In genomic region chr21:41365377-41366107, GRCh38 we compare ENCODE assay signal across 25 cellular contexts. TPM values are rescaled to one million over a fixed set of nuclear protein-coding genes. Genes with fewer than 3 reads are reported as not detected.
DNase-seq lines count a peak whose midpoint lies in the region; ATAC-seq and TF ChIP-seq lines count a peak whose summit lies in the region.
"Had no signal": no experiment of that assay in that cellular context is flagged by ENCODE, and none has a peak within 500 bp of the region (broad histone marks: within the 10 kb centered on the region; RNA-seq: fewer than 3 reads in every experiment).

No MANE protein-coding gene starts in this region.

- no peaks in the 10 kb centered on the region for H3K27me3 ChIP-seq in BLaER1 treated with 17β-estradiol and CSF1 and Interleukin-3, amounts not matched to agents 10 nM and 100 nM
- no peaks in the 10 kb centered on the region for H3K27me3 ChIP-seq in CD4-positive, alpha-beta T cell (ENCODE audit: control insufficient read depth, insufficient read depth, low read length)

- no peak overlapping the region for H3K4me3 ChIP-seq in BLaER1 treated with 17β-estradiol and CSF1 and Interleukin-3, amounts not matched to agents 10 nM and 100 nM
- H3K4me3 ChIP-seq in OCI-LY7 (ENCODE audit: low read depth, low read length, poor library complexity, severe bottlenecking), result no peak overlapping the region
- H3K4me3 ChIP-seq: esophagus muscularis mucosa, gastroesophageal sphincter, lung had no signal

- no peaks in the 10 kb centered on the region for H3K9me2 ChIP-seq in OCI-LY7 (ENCODE audit: insufficient read depth, low read length)

- H3K4me1 Mint-ChIP-seq in CD4-positive, alpha-beta T cell (ENCODE audit: low read depth), result peaks cover 95% of the 10 kb centered on the region
- peaks cover 63% of the 10 kb centered on the region for H3K4me1 Mint-ChIP-seq in memory B cell

- DNase-seq in CD4-positive, alpha-beta T cell, result no peak
- no peak for DNase-seq in OCI-LY7 (ENCODE audit: low spot score)
- DNase-seq in memory B cell (ENCODE audit: low spot score in 2 of 2), result no peak
- no peak for DNase-seq in NCI-H2081 treated with DMSO at 0.1 percent for 48 hours (lab: John Stamatoyannopoulos, UW)
- DNase-seq in activated effector memory CD4-positive, alpha-beta T cell treated with anti-CD3 and anti-CD28 coated beads, Interleukin-2, amount 50 U/mL, for 16 hours, result no peak
- DNase-seq: activated CD4-positive, alpha-beta T cell treated with anti-CD3 and anti-CD28 coated beads, Interleukin-2, amount 50 U/mL, for 1 hour; activated T-cell treated with anti-CD3 and anti-CD28 coated beads for 4 hours; effector CD8-positive, alpha-beta T cell; H7; hypothalamus; NCI-H1417 treated with DMSO at 0.1 percent for 48 hours; NCI-H524; stimulated activated CD4-positive, alpha-beta T cell treated with anti-CD3 and anti-CD28 coated beads, Interleukin-4, amount 100 ng/mL, for 1 hour; stimulated activated naive CD8-positive, alpha-beta T cell treated with anti-CD3 and anti-CD28 coated beads, Interleukin-15, Interleukin-2, amounts not matched to agents 100 U/mL and 50 U/mL, for 24 hours had no signal

- no peaks in the 10 kb centered on the region for H3K27me3 Mint-ChIP-seq in CD4-positive, alpha-beta T cell
- no peaks in the 10 kb centered on the region for H3K27me3 Mint-ChIP-seq in memory B cell

- no TSS peak for BruUV-seq in OCI-LY7 (replicated peaks; lab: Mats Ljungman, UMichigan)

- H4K20me1 ChIP-seq in BLaER1 treated with 17β-estradiol and CSF1 and Interleukin-3, amounts not matched to agents 10 nM and 100 nM, result peaks cover 0 to 29% (median 0%) of the 10 kb centered on the region in 11 experiments; a peak in 1 of 22 replicates
- H4K20me1 ChIP-seq in OCI-LY7 (ENCODE audit: insufficient read depth, low read length), result no peaks in the 10 kb centered on the region

- CTCF ChIA-PET in CD4-positive, alpha-beta T cell (lab: Charles Lee), result no interaction called here
- CTCF ChIA-PET in OCI-LY7 (lab: Charles Lee; ENCODE audit: unreplicated experiment), result no interaction called here

- peak overlapping the region in 4 of 11 experiments; percentile 14 to 83 (median 52); a peak in 5 of 22 replicates for H3K27ac ChIP-seq in BLaER1 treated with 17β-estradiol and CSF1 and Interleukin-3, amounts not matched to agents 10 nM and 100 nM
- no peak overlapping the region for H3K27ac ChIP-seq in CD4-positive, alpha-beta T cell (ENCODE audit: low read depth, low read length)
- no peak overlapping the region for H3K27ac ChIP-seq in OCI-LY7 (ENCODE audit: low read depth, low read length, poor library complexity, severe bottlenecking)
- H3K27ac ChIP-seq: esophagus muscularis mucosa, VCaP had no signal

- H3K36me3 Mint-ChIP-seq in CD4-positive, alpha-beta T cell (ENCODE audit: low read depth), result peaks cover 77% of the 10 kb centered on the region
- peaks cover 11% of the 10 kb centered on the region for H3K36me3 Mint-ChIP-seq in memory B cell

- H3K36me3 ChIP-seq in BLaER1 treated with 17β-estradiol and CSF1 and Interleukin-3, amounts not matched to agents 10 nM and 100 nM, result peaks cover 0 to 14% (median 0%) of the 10 kb centered on the region in 11 experiments; a peak in 3 of 22 replicates
- H3K36me3 ChIP-seq in OCI-LY7 (ENCODE audit: insufficient read depth, low read length), result no peaks in the 10 kb centered on the region
- H3K36me3 ChIP-seq: esophagus muscularis mucosa, gastroesophageal sphincter had no signal

- peak overlapping the region; percentile 32 for H3K4me3 Mint-ChIP-seq in CD4-positive, alpha-beta T cell
- no peak overlapping the region for H3K4me3 Mint-ChIP-seq in memory B cell

- H3K4me2 ChIP-seq in BLaER1 treated with 17β-estradiol and CSF1 and Interleukin-3, amounts not matched to agents 10 nM and 100 nM, result peak overlapping the region in 6 of 11 experiments; percentile 86 to 97 (median 95); a peak in 5 of 22 replicates
- H3K4me2 ChIP-seq in OCI-LY7 (ENCODE audit: low read length), result peak overlapping the region; percentile 86; the same call in 1 of the 2 replicates

- H3K9ac ChIP-seq in BLaER1 treated with 17β-estradiol and CSF1 and Interleukin-3, amounts not matched to agents 10 nM and 100 nM, result no peak overlapping the region

- intact Hi-C loops in CD4-positive, alpha-beta T cell (cut with DNase I, micrococcal nuclease), result no loop called here
- intact Hi-C loops in OCI-LY7 (cut with micrococcal nuclease; ENCODE audit: unreplicated experiment), result loop anchor here (5.0 to 10.0 kb wide), 2 partner anchors 97 to 559 kb away; no protein-coding TSS in a partner anchor

- H2AFZ ChIP-seq in OCI-LY7 (ENCODE audit: low read length), result no peak overlapping the region

- H3K9me3 ChIP-seq in BLaER1 treated with 17β-estradiol and CSF1 and Interleukin-3, amounts not matched to agents 10 nM and 100 nM (replicated peaks in 1 of 11), result no peaks in the 10 kb centered on the region
- no peaks in the 10 kb centered on the region for H3K9me3 ChIP-seq in CD4-positive, alpha-beta T cell (ENCODE audit: control insufficient read depth, low read length)
- H3K9me3 ChIP-seq in OCI-LY7 (ENCODE audit: low read length), result no peaks in the 10 kb centered on the region
- H3K9me3 ChIP-seq: esophagus muscularis mucosa, gastroesophageal sphincter had no signal

- H3K9me3 Mint-ChIP-seq in CD4-positive, alpha-beta T cell, result no peaks in the 10 kb centered on the region
- no peaks in the 10 kb centered on the region for H3K9me3 Mint-ChIP-seq in memory B cell

- peaks cover 3% of the 10 kb centered on the region; the same call in 1 of the 2 replicates for H3K79me2 ChIP-seq in OCI-LY7 (ENCODE audit: insufficient read depth, low read depth, low read length)

- ATAC-seq in CD4-positive, alpha-beta T cell (ENCODE audit: poor library complexity), result no peak
- ATAC-seq in memory B cell (ENCODE audit: low read depth) (no peak), GM21576 (IDR thresholded peaks at IDR 0.05; ENCODE audit: unreplicated experiment) (no peak)
- ATAC-seq: activated naive CD4-positive, alpha-beta T cell treated with anti-CD3 and anti-CD28 coated beads, Interleukin-2, amount 50 U/mL, for 72 hours; gastroesophageal sphincter; stimulated activated naive CD8-positive, alpha-beta T cell treated with anti-CD3 and anti-CD28 coated beads, Interleukin-15, Interleukin-2, amounts not matched to agents 100 U/mL and 50 U/mL, for 24 hours had no signal

- peak overlapping the region; percentile 98 for H3K27ac Mint-ChIP-seq in CD4-positive, alpha-beta T cell
- peak overlapping the region; percentile 32 for H3K27ac Mint-ChIP-seq in memory B cell
- H3K27ac Mint-ChIP-seq: activated naive CD4-positive, alpha-beta T cell treated with anti-CD3 and anti-CD28 coated beads, Interleukin-2, amount 50 U/mL, for 72 hours had no signal

- H3K4me1 ChIP-seq in BLaER1 treated with 17β-estradiol and CSF1 and Interleukin-3, amounts not matched to agents 10 nM and 100 nM, result peaks cover 79 to 92% (median 88%) of the 10 kb centered on the region in 10 experiments
- H3K4me1 ChIP-seq in OCI-LY7 (ENCODE audit: insufficient read depth, low read length, poor library complexity, severe bottlenecking), result peaks cover 61% of the 10 kb centered on the region

- no peak for TF ChIP-seq CTCF in CD4-positive, alpha-beta T cell (IDR thresholded peaks at IDR 0.05)
- no peak for TF ChIP-seq CTCF in OCI-LY7 (conservative IDR thresholded peaks at IDR 0.05; ENCODE audit: low read length)

- POLR2A ChIA-PET in CD4-positive, alpha-beta T cell (lab: Charles Lee), result no interaction called here
- POLR2A ChIA-PET in OCI-LY7 (lab: Charles Lee), result interaction anchor here (0.9 kb wide), 1 partner anchor 81 kb away, joined by 4 read pairs; no protein-coding TSS in a partner anchor

RNA-seq across cellular contexts. Expression of gene MX2, which starts 3.7 kb away (rescaled TPM):
- total RNA-seq in CD4-positive, alpha-beta T cell, result 10 to 100 TPM; 77.8 to 87.1 TPM
- total RNA-seq in OCI-LY7 (2014; rRNA removed; shearing (Covaris generic)), result 7.3 and 10.4 TPM in 2 replicates
- 3.5 and 4.5 TPM in 2 replicates for total RNA-seq in OCI-LY7 (2022)
- total RNA-seq: chondrocyte had no signal

RNA-seq across cellular contexts. Expression of gene FAM3B, which starts 48.9 kb away (rescaled TPM):
- not detected for total RNA-seq in CD4-positive, alpha-beta T cell
- total RNA-seq in OCI-LY7 (2014; rRNA removed; shearing (Covaris generic)), result 0.19 TPM in 1 of 2 replicates, not detected in the other
- total RNA-seq in OCI-LY7 (2022), result not detected in 2 replicates
- total RNA-seq: activated naive CD4-positive, alpha-beta T cell treated with anti-CD3 and anti-CD28 coated beads, Interleukin-2, amount 50 U/mL, for 72 hours; chondrocyte; renal cortical epithelial cell; RPMI7951; T-helper 2 cell treated with Interferon-gamma antibody and Interleukin-4, amounts not matched to agents 100 ng/mL and 5 ng/mL, for 36 hours had no signal

Comparison
In these comparisons a context has a peak if more than half of its experiments do, and no peak if none do; other contexts are left out.
1. RNA of gene MX2, which starts 3.7 kb away (total RNA-seq): 77.8 to 87.1 TPM in CD4-positive, alpha-beta T cell; 3.5 to 10.4 TPM in OCI-LY7; every median in the first group is over 4 times any median in the second.